In the genomic region with DNA sequence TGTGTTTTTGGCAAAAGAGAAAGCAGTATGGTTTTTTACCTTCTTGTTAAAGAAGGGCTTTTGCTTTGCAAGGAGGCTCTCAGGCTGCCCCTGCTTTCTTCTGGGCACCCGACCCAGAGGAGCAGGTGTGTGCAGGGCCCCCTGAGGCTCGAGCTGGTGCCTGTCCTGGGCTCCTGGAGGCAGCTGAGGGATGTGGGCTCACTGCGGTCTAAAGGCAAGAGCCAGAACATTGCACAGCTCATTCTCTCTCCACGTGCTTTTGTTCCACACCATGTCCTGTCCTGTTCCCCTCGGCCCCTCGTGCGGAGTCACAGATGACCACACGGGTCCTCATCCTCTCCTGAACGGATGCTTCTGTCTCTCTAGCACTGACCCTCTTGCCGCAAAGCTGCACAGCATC, we compare ENCODE assay signal across 21 cellular contexts. TPM values are rescaled to one million over a fixed set of nuclear protein-coding genes. Genes with fewer than 3 reads are reported as not detected.
DNase-seq lines count a peak whose midpoint lies in the region; ATAC-seq and TF ChIP-seq lines count a peak whose summit lies in the region.
"Had no signal": no experiment of that assay in that cellular context is flagged by ENCODE, and none has a peak within 500 bp of the region (broad histone marks: within the 10 kb centered on the region; RNA-seq: fewer than 3 reads in every experiment).

No MANE protein-coding gene starts in this region.

- H3K9me3 Mint-ChIP-seq in WTC11 (no peaks in the 10 kb centered on the region), nephron (no peaks in the 10 kb centered on the region)
- no peaks in the 10 kb centered on the region for H3K9me3 Mint-ChIP-seq in stimulated activated naive B cell treated with anti-CD40 and anti-IgM and Interleukin-4, amounts not matched to agents 10 μg/mL and 1 μg/mL and 100 μg/mL, for 72 hours
- H3K9me3 Mint-ChIP-seq: CD8-positive, alpha-beta T cell had no signal

- peaks cover 11% of the 10 kb centered on the region for H3K36me3 Mint-ChIP-seq in WTC11
- peaks cover 35% of the 10 kb centered on the region for H3K36me3 Mint-ChIP-seq in nephron (ENCODE audit: low read depth)
- H3K36me3 Mint-ChIP-seq in stimulated activated naive B cell treated with anti-CD40 and anti-IgM and Interleukin-4, amounts not matched to agents 10 μg/mL and 1 μg/mL and 100 μg/mL, for 72 hours, result peaks cover 21 to 50% of the 10 kb centered on the region in 2 donors

- H3K4me1 Mint-ChIP-seq in WTC11 (peaks cover 12% of the 10 kb centered on the region), nephron (peaks cover 14% of the 10 kb centered on the region)
- peaks cover 0 to 5% of the 10 kb centered on the region in 2 donors for H3K4me1 Mint-ChIP-seq in stimulated activated naive B cell treated with anti-CD40 and anti-IgM and Interleukin-4, amounts not matched to agents 10 μg/mL and 1 μg/mL and 100 μg/mL, for 72 hours
- H3K4me1 Mint-ChIP-seq: B cell had no signal

- H3K4me3 Mint-ChIP-seq in WTC11 (no peak overlapping the region), nephron (no peak overlapping the region)
- no peak overlapping the region for H3K4me3 Mint-ChIP-seq in stimulated activated naive B cell treated with anti-CD40 and anti-IgM and Interleukin-4, amounts not matched to agents 10 μg/mL and 1 μg/mL and 100 μg/mL, for 72 hours
- H3K4me3 Mint-ChIP-seq: B cell; CD8-positive, alpha-beta T cell had no signal

- CTCF ChIA-PET in WTC11 (lab: Charles Lee), result interaction anchor here (0.9 to 3.0 kb wide), 6 partner anchors 8 to 138 kb away, joined by 3 to 11 read pairs (median 4); a partner anchor contains a TSS

- POLR2A ChIA-PET in WTC11 (lab: Charles Lee), result interaction anchor here (0.6 kb wide), 1 partner anchor 90 kb away, joined by 3 read pairs; no protein-coding TSS in a partner anchor

- TF ChIP-seq CTCF in WTC11 (IDR thresholded peaks at IDR 0.05) (no peak), nephron (IDR thresholded peaks at IDR 0.05; ENCODE audit: unreplicated experiment in 3 of 3) (no peak)

- H3K27me3 Mint-ChIP-seq in WTC11 (ENCODE audit: low read depth) (no peaks in the 10 kb centered on the region), nephron (ENCODE audit: low read depth) (no peaks in the 10 kb centered on the region)
- no peaks in the 10 kb centered on the region for H3K27me3 Mint-ChIP-seq in stimulated activated naive B cell treated with anti-CD40 and anti-IgM and Interleukin-4, amounts not matched to agents 10 μg/mL and 1 μg/mL and 100 μg/mL, for 72 hours
- H3K27me3 Mint-ChIP-seq: B cell had no signal

- H3K27ac Mint-ChIP-seq in WTC11, result peak overlapping the region; percentile 96
- H3K27ac Mint-ChIP-seq in nephron, result peak overlapping the region; percentile 59 to 73 (median 73)
- H3K27ac Mint-ChIP-seq in stimulated activated naive B cell treated with anti-CD40 and anti-IgM and Interleukin-4, amounts not matched to agents 10 μg/mL and 1 μg/mL and 100 μg/mL, for 72 hours, result peak overlapping the region; percentile 21
- H3K27ac Mint-ChIP-seq: B cell; CD8-positive, alpha-beta T cell had no signal

- ATAC-seq in WTC11, result no peak
- no peak for ATAC-seq in stimulated activated naive B cell treated with anti-CD40 and anti-IgM and Interleukin-4, amounts not matched to agents 10 μg/mL and 1 μg/mL and 100 μg/mL, for 72 hours (replicated peaks)
- ATAC-seq in HG03025 (IDR thresholded peaks at IDR 0.05; ENCODE audit: low FRiP score, unreplicated experiment), result no peak
- ATAC-seq: CD8-positive, alpha-beta T cell had no signal

- peak; percentile 2 for DNase-seq in DMS79 (lab: John Stamatoyannopoulos, UW)
- DNase-seq in DMS79 treated with DMSO at 0.1 percent for 48 hours (lab: John Stamatoyannopoulos, UW), result no peak
- DNase-seq in WTC11 (ENCODE audit: low spot score), result no peak
- no peak for DNase-seq in stimulated activated naive B cell treated with anti-CD40 and anti-IgM and Interleukin-4, amounts not matched to agents 10 μg/mL and 1 μg/mL and 100 μg/mL, for 72 hours
- no peak for DNase-seq in MV-4-11 (lab: John Stamatoyannopoulos, UW)
- no peak for DNase-seq in occipital lobe (lab: John Stamatoyannopoulos, UW)
- DNase-seq: Caco-2; CD8-positive, alpha-beta T cell; NCI-H1105 treated with DMSO at 0.1 percent for 48 hours; NCI-H146; NCI-H1930; NCI-H2107; NCI-H446; NCI-H524 treated with DMSO at 0.1 percent for 48 hours; NCI-H774; PC-9; RPMI8226; SHP77 had no signal

TF ChIP-seq in WTC11, 78 proteins besides CTCF, POLR2A, EP300 and RAD21:
- TF ChIP-seq FOXP1 (CRISPR knock-in tag; IDR thresholded peaks at IDR 0.05; ENCODE audit: borderline replicate concordance), result no peak
- no peak for TF ChIP-seq NFE2L1 (CRISPR knock-in tag; IDR thresholded peaks at IDR 0.05)
- no peak for TF ChIP-seq ZNF317 (CRISPR knock-in tag; IDR thresholded peaks at IDR 0.05; ENCODE audit: borderline replicate concordance, low read depth)
- TF ChIP-seq FOXJ3 (CRISPR knock-in tag; IDR thresholded peaks at IDR 0.05; ENCODE audit: borderline replicate concordance), result no peak
- TF ChIP-seq, protein P1, sequence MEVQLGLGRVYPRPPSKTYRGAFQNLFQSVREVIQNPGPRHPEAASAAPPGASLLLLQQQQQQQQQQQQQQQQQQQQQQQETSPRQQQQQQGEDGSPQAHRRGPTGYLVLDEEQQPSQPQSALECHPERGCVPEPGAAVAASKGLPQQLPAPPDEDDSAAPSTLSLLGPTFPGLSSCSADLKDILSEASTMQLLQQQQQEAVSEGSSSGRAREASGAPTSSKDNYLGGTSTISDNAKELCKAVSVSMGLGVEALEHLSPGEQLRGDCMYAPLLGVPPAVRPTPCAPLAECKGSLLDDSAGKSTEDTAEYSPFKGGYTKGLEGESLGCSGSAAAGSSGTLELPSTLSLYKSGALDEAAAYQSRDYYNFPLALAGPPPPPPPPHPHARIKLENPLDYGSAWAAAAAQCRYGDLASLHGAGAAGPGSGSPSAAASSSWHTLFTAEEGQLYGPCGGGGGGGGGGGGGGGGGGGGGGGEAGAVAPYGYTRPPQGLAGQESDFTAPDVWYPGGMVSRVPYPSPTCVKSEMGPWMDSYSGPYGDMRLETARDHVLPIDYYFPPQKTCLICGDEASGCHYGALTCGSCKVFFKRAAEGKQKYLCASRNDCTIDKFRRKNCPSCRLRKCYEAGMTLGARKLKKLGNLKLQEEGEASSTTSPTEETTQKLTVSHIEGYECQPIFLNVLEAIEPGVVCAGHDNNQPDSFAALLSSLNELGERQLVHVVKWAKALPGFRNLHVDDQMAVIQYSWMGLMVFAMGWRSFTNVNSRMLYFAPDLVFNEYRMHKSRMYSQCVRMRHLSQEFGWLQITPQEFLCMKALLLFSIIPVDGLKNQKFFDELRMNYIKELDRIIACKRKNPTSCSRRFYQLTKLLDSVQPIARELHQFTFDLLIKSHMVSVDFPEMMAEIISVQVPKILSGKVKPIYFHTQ (CRISPR knock-in tag; IDR thresholded peaks at IDR 0.05), result no peak
- no peak for TF ChIP-seq NR2C2 (CRISPR knock-in tag; IDR thresholded peaks at IDR 0.05)
- TF ChIP-seq ZNF671 (CRISPR knock-in tag; IDR thresholded peaks at IDR 0.05), result no peak
- TF ChIP-seq ZNF232 (CRISPR knock-in tag; IDR thresholded peaks at IDR 0.05), result no peak
- TF ChIP-seq ZNF423 (CRISPR knock-in tag; IDR thresholded peaks at IDR 0.05), result no peak
- TF ChIP-seq, protein P2, sequence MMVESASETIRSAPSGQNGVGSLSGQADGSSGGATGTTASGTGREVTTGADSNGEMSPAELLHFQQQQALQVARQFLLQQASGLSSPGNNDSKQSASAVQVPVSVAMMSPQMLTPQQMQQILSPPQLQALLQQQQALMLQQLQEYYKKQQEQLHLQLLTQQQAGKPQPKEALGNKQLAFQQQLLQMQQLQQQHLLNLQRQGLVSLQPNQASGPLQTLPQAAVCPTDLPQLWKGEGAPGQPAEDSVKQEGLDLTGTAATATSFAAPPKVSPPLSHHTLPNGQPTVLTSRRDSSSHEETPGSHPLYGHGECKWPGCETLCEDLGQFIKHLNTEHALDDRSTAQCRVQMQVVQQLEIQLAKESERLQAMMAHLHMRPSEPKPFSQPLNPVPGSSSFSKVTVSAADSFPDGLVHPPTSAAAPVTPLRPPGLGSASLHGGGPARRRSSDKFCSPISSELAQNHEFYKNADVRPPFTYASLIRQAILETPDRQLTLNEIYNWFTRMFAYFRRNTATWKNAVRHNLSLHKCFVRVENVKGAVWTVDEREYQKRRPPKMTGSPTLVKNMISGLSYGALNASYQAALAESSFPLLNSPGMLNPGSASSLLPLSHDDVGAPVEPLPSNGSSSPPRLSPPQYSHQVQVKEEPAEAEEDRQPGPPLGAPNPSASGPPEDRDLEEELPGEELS (CRISPR knock-in tag; IDR thresholded peaks at IDR 0.05), result no peak

RNA-seq across cellular contexts. Expression of a gene that starts 36.7 kb away (rescaled TPM):
- total RNA-seq in WTC11 (2021), result 89.3 to 110 TPM (median 93.8 TPM) in 3 replicates
- 10.3 TPM for total RNA-seq in occipital lobe

Comparison
In these comparisons a context has a peak if more than half of its experiments do, and no peak if none do; other contexts are left out.
1. H3K27ac Mint-ChIP-seq: peak in every context shown above with its lines; median percentile 96 in WTC11; 73 in nephron; 21 in stimulated activated naive B cell treated with anti-CD40 and anti-IgM and Interleukin-4, amounts not matched to agents 10 μg/mL and 1 μg/mL and 100 μg/mL, for 72 hours.